ENCODE assay signal across 29 cellular contexts in the genomic region with DNA sequence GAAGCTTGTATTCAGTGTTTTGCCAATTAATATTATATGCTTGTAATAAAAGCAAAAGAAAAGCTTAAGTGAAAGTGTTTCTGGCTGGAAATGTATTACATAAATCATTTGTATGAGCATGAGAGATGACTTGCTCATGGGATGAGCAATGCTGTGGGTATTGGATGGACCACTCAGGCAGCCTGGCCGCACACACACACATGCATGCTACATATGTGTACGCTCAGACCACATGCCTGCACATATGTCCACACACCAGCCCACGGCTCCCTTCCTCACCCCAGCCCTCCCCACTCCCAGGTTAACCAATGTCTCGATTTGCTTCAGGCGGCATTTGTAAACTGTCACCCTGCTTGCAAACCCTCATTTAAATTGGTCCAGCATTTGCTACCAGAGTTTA. TPM values are rescaled to one million over a fixed set of nuclear protein-coding genes. Genes with fewer than 3 reads are reported as not detected.
DNase-seq lines count a peak whose midpoint lies in the region; ATAC-seq, FAIRE-seq and TF ChIP-seq lines count a peak whose summit lies in the region.
"Had no signal": no experiment of that assay in that cellular context is flagged by ENCODE, and none has a peak within 500 bp of the region (broad histone marks: within the 10 kb centered on the region; RNA-seq: fewer than 3 reads in every experiment).

No MANE protein-coding gene starts in this region.

- 90 to 91% methylated on average over 5 of the region's 5 CpGs for WGBS in GM23248 (ENCODE audit: low coverage in 1 of 2, low lambda C conversion rate in 2 of 2, missing lambda C conversion rate in 2 of 2), 2 experiments

- peak; percentile 23 for DNase-seq in AG10803 (ENCODE audit: low read depth)
- peak; percentile 38 for DNase-seq in GM23248
- no peak for DNase-seq in astrocyte (ENCODE audit: low read depth)
- no peak for DNase-seq in mesothelial cell of epicardium (ENCODE audit: low spot score in 2 of 2, unreplicated experiment in 2 of 2)
- no peak for DNase-seq in HK-2 (ENCODE audit: unreplicated experiment)
- no peak for DNase-seq in ureter (ENCODE audit: low spot score)
- DNase-seq: activated B cell treated with CpG ODN at 0.5 μM for 24 hours; activated CD4-positive, alpha-beta T cell treated with anti-CD3 and anti-CD28 coated beads, Interleukin-2, amount 50 U/mL, for 48 hours; activated naive CD8-positive, alpha-beta T cell treated with anti-CD3 and anti-CD28 coated beads, Interleukin-2, amount 10 ng/mL, durations not matched to agents 7 days and 5 days; Caco-2; caudate nucleus; GF-D8; NCI-H1105; NCI-H187 treated with DMSO at 0.1 percent for 48 hours; NCI-H2171 treated with DMSO at 0.1 percent for 48 hours; NCI-H524 treated with DMSO at 0.1 percent for 48 hours; Peyer's patch; SJCRH30; stimulated activated CD4-positive, alpha-beta T cell treated with anti-CD3 and anti-CD28 coated beads, Interleukin-12 subunit alpha, Interleukin-12 subunit beta, amount 100 ng/mL, for 4 hours; stimulated activated CD4-positive, alpha-beta T cell treated with anti-CD3 and anti-CD28 coated beads, Interleukin-4, amount 100 ng/mL, for 1 hour; transverse colon had no signal

- H3K9me3 ChIP-seq in GM23248 (ENCODE audit: low read depth): no peaks in the 10 kb centered on the region
- no peaks in the 10 kb centered on the region for H3K9me3 ChIP-seq in astrocyte (ENCODE audit: insufficient read depth, low read depth, low read length)
- H3K9me3 ChIP-seq: Caco-2, gastroesophageal sphincter, Peyer's patch, right lobe of liver, SJCRH30, transverse colon had no signal

- in situ Hi-C loops in GM23248 (cut with MboI): no loop called here

- H3K4me2 ChIP-seq in GM23248 (ENCODE audit: unreplicated experiment): no peak overlapping the region
- no peak overlapping the region for H3K4me2 ChIP-seq in astrocyte (ENCODE audit: low read length)
- H3K4me2 ChIP-seq: neural progenitor cell had no signal

- H3K9me3 Mint-ChIP-seq in astrocyte (ENCODE audit: unreplicated experiment) (no peaks in the 10 kb centered on the region), mesothelial cell of epicardium (no peaks in the 10 kb centered on the region)
- H3K9me3 Mint-ChIP-seq: activated B cell treated with CpG ODN at 0.5 μM for 24 hours; activated naive CD8-positive, alpha-beta T cell treated with anti-CD3 and anti-CD28 coated beads, Interleukin-2, amount 10 ng/mL, durations not matched to agents 7 days and 5 days had no signal

- H3K36me3 Mint-ChIP-seq in astrocyte (ENCODE audit: low read depth, unreplicated experiment) (peaks cover 14% of the 10 kb centered on the region), mesothelial cell of epicardium (peaks cover 36% of the 10 kb centered on the region)

- H3K36me3 ChIP-seq in GM23248 (ENCODE audit: low read depth): peaks cover 18% of the 10 kb centered on the region
- H3K36me3 ChIP-seq in astrocyte (ENCODE audit: insufficient read depth, low read length): peaks cover 35% of the 10 kb centered on the region

- H3K4me1 ChIP-seq in GM23248 (ENCODE audit: insufficient read depth) (peaks cover 18% of the 10 kb centered on the region), astrocyte (ENCODE audit: insufficient read depth, low read length) (peaks cover 8% of the 10 kb centered on the region)
- H3K4me1 ChIP-seq: Caco-2, neural progenitor cell had no signal

- H3K27ac Mint-ChIP-seq in astrocyte (ENCODE audit: unreplicated experiment) (peak overlapping the region; percentile 73), mesothelial cell of epicardium (peak overlapping the region; percentile 11)
- H3K27ac Mint-ChIP-seq: activated B cell treated with CpG ODN at 0.5 μM for 24 hours; activated naive CD8-positive, alpha-beta T cell treated with anti-CD3 and anti-CD28 coated beads, Interleukin-2, amount 10 ng/mL, durations not matched to agents 7 days and 5 days; dendritic cell treated with granulocyte-macrophage colony-stimulating factor and Interleukin-4, amounts not matched to agents 40 ng/mL and 50 ng/mL, for 4 days; neural progenitor cell had no signal

- H3K9me2 ChIP-seq in GM23248 (ENCODE audit: insufficient read depth): no peaks in the 10 kb centered on the region

- FAIRE-seq in astrocyte (lab: Jason Lieb, UNC): no peak

- H3K27me3 ChIP-seq in GM23248 (replicated peaks; ENCODE audit: insufficient read depth): no peaks in the 10 kb centered on the region
- H3K27me3 ChIP-seq in astrocyte (ENCODE audit: insufficient read depth, low read length): no peaks in the 10 kb centered on the region
- H3K27me3 ChIP-seq: gastroesophageal sphincter, neural progenitor cell, Peyer's patch, right lobe of liver, SJCRH30, transverse colon had no signal

- H3K4me1 Mint-ChIP-seq in astrocyte (ENCODE audit: low read depth, unreplicated experiment) (peaks cover 37% of the 10 kb centered on the region), mesothelial cell of epicardium (peaks cover 2% of the 10 kb centered on the region)

- H3K4me3 ChIP-seq in AG10803 (ENCODE audit: low read length) (no peak overlapping the region), GM23248 (no peak overlapping the region), astrocyte (ENCODE audit: insufficient read depth, low read depth, low read length) (no peak overlapping the region)
- H3K4me3 ChIP-seq: gastroesophageal sphincter, neural progenitor cell, Peyer's patch, right lobe of liver, SJCRH30, transverse colon had no signal

- H3K9ac ChIP-seq in GM23248 (no peak overlapping the region), astrocyte (ENCODE audit: low read length) (no peak overlapping the region)
- H3K9ac ChIP-seq: neural progenitor cell had no signal

- H4K20me1 ChIP-seq in GM23248 (ENCODE audit: insufficient read depth) (peaks cover 3% of the 10 kb centered on the region), astrocyte (ENCODE audit: insufficient read depth, low read length) (peaks cover 98% of the 10 kb centered on the region)

- H3K27ac ChIP-seq in GM23248 (no peak overlapping the region), astrocyte (ENCODE audit: low read depth, low read length) (no peak overlapping the region)
- H3K27ac ChIP-seq: C4-2B, gastroesophageal sphincter, neural progenitor cell, Peyer's patch, right lobe of liver, SJCRH30, transverse colon had no signal

- ATAC-seq in GM18868 (IDR thresholded peaks at IDR 0.05; ENCODE audit: unreplicated experiment): no peak
- ATAC-seq: gastroesophageal sphincter, right lobe of liver had no signal

- H3F3A ChIP-seq in GM23248 (ENCODE audit: insufficient read depth): peaks cover 56% of the 10 kb centered on the region

- TF ChIP-seq CTCF in AG10803 (conservative IDR thresholded peaks at IDR 0.05; ENCODE audit: low read length) (no peak), astrocyte (IDR thresholded peaks at IDR 0.05; ENCODE audit: insufficient read depth, low read depth, low read length) (no peak), mesothelial cell of epicardium (IDR thresholded peaks at IDR 0.05; ENCODE audit: unreplicated experiment) (no peak)

- H2AFZ ChIP-seq in GM23248 (no peak overlapping the region), astrocyte (ENCODE audit: low read depth, low read length) (no peak overlapping the region)
- H2AFZ ChIP-seq: neural progenitor cell had no signal

- H3K4me3 Mint-ChIP-seq in astrocyte (ENCODE audit: unreplicated experiment) (no peak overlapping the region), mesothelial cell of epicardium (no peak overlapping the region)
- H3K4me3 Mint-ChIP-seq: activated B cell treated with CpG ODN at 0.5 μM for 24 hours; activated naive CD8-positive, alpha-beta T cell treated with anti-CD3 and anti-CD28 coated beads, Interleukin-2, amount 10 ng/mL, durations not matched to agents 7 days and 5 days; dendritic cell treated with granulocyte-macrophage colony-stimulating factor and Interleukin-4, amounts not matched to agents 40 ng/mL and 50 ng/mL, for 4 days; neural progenitor cell had no signal

- H3K79me2 ChIP-seq in GM23248 (ENCODE audit: insufficient read depth) (peaks cover 92% of the 10 kb centered on the region), astrocyte (ENCODE audit: insufficient read depth, low read length) (peaks cover 80% of the 10 kb centered on the region)

- H3K27me3 Mint-ChIP-seq in astrocyte (ENCODE audit: low read depth, unreplicated experiment) (no peaks in the 10 kb centered on the region), mesothelial cell of epicardium (ENCODE audit: low read depth) (no peaks in the 10 kb centered on the region)
- H3K27me3 Mint-ChIP-seq: activated B cell treated with CpG ODN at 0.5 μM for 24 hours; activated naive CD8-positive, alpha-beta T cell treated with anti-CD3 and anti-CD28 coated beads, Interleukin-2, amount 10 ng/mL, durations not matched to agents 7 days and 5 days; dendritic cell treated with granulocyte-macrophage colony-stimulating factor and Interleukin-4, amounts not matched to agents 40 ng/mL and 50 ng/mL, for 4 days had no signal

RNA-seq across cellular contexts. Expression of a gene that starts 55.9 kb away (rescaled TPM):
- total RNA-seq in GM23248 (2014; rRNA removed; shearing (Covaris generic)): not detected in 2 replicates
- polyA plus RNA-seq in GM23248 (2016; fragmentation: Nextera tagmentation; extraction: Ambion mirVana): not detected in 2 replicates
- total RNA-seq in astrocyte: 0.41 and 1.9 TPM in 2 replicates
- total RNA-seq in mesothelial cell of epicardium: 4.5 to 4.7 TPM (median 4.6 TPM) in 3 replicates
- 6.7 TPM for total RNA-seq in ureter
- total RNA-seq: activated B cell treated with CpG ODN at 0.5 μM for 24 hours, M059J had no signal
- polyA plus RNA-seq: AG04450 had no signal

Comparison
In these comparisons a context has a peak if more than half of its experiments do, and no peak if none do; other contexts are left out.
1. DNase-seq: peak in AG10803 (single experiment) and GM23248 (single experiment); none in astrocyte (single experiment), mesothelial cell of epicardium (0 of 2), HK-2 (single experiment) and ureter (single experiment).